In genomic region chr14:23828001-23828400, GRCh38 we compare ENCODE assay signal across 1 cellular context.
TF ChIP-seq lines count a peak whose summit lies in the region.

No MANE protein-coding gene starts in this region.

TF ChIP-seq in HCT116, 20 proteins besides CTCF, POLR2A, EP300 and RAD21 (continued from another document):
- TF ChIP-seq EZH2 (IDR thresholded peaks at IDR 0.05), result no peak
